Comparison of ENCODE assay signal across 12 cellular contexts in genomic region chr12:9864913-9865675, GRCh38. TPM values are rescaled to one million over a fixed set of nuclear protein-coding genes. Genes with fewer than 3 reads are reported as not detected.
A peak's percentile ranks its signal among the peaks of the same experiment; 100 is the strongest.
DNase-seq lines count a peak whose midpoint lies in the region; ATAC-seq and TF ChIP-seq lines count a peak whose summit lies in the region.
"Had no signal": no experiment of that assay in that cellular context is flagged by ENCODE, and none has a peak within 500 bp of the region (broad histone marks: within the 10 kb centered on the region; RNA-seq: fewer than 3 reads in every experiment).

No MANE protein-coding gene starts in this region.

- intact Hi-C loops in activated CD4-positive, alpha-beta T cell treated with anti-CD3 and anti-CD28 coated beads for 36 hours (cut with DNase I, micrococcal nuclease) = loop anchor here (5.0 to 10.0 kb wide), 10 partner anchors 53 to 857 kb away; partner anchors contain the start of genes CLEC2D (in 1 of the 2), GABARAPL1 (in 1 of the 2), MAGOHB (in 1 of the 2) and YBX3 (in 1 of the 2)

- no peaks in the 10 kb centered on the region for H3K27me3 ChIP-seq in fibroblast of lung (ENCODE audit: control insufficient read depth, insufficient read depth, low read length)

- peaks cover 41% of the 10 kb centered on the region for H3K4me1 Mint-ChIP-seq in activated CD4-positive, alpha-beta T cell treated with anti-CD3 and anti-CD28 coated beads for 36 hours

- H3K36me3 Mint-ChIP-seq in activated CD4-positive, alpha-beta T cell treated with anti-CD3 and anti-CD28 coated beads for 36 hours (ENCODE audit: low read depth) = peaks cover 30% of the 10 kb centered on the region

- no peak overlapping the region for H3K4me2 ChIP-seq in fibroblast of lung (ENCODE audit: extremely low read depth, insufficient read depth, low read length)

- peaks cover 3% of the 10 kb centered on the region for H3K9me3 Mint-ChIP-seq in activated CD4-positive, alpha-beta T cell treated with anti-CD3 and anti-CD28 coated beads for 36 hours (ENCODE audit: low read depth)

- H3K79me2 ChIP-seq in fibroblast of lung (ENCODE audit: control insufficient read depth, insufficient read depth, low read length) = no peaks in the 10 kb centered on the region

- H3K27me3 Mint-ChIP-seq in activated CD4-positive, alpha-beta T cell treated with anti-CD3 and anti-CD28 coated beads for 36 hours = no peaks in the 10 kb centered on the region

- peak; percentile 15 for DNase-seq in activated CD4-positive, alpha-beta T cell treated with anti-CD3 and anti-CD28 coated beads for 36 hours
- no peak for DNase-seq in activated CD4-positive, alpha-beta T cell treated with anti-CD3 and anti-CD28 coated beads for 4 hours
- DNase-seq in SK-N-MC (ENCODE audit: low read depth, low spot score) = no peak
- DNase-seq in fibroblast of lung (ENCODE audit: low read depth in 2 of 2) = no peak
- DNase-seq in stimulated activated naive CD8-positive, alpha-beta T cell treated with anti-CD3 and anti-CD28 coated beads, Interleukin-15, Interleukin-2, amounts not matched to agents 100 U/mL and 50 U/mL, for 24 hours = no peak
- DNase-seq: NCI-H187, RPMI8226 had no signal

- POLR2A ChIA-PET in activated CD4-positive, alpha-beta T cell treated with anti-CD3 and anti-CD28 coated beads for 36 hours (lab: Charles Lee) = interaction anchor here (0.6 kb wide), 2 partner anchors 106 to 122 kb away, joined by 3 read pairs; no protein-coding TSS in a partner anchor

- peak overlapping the region; percentile 9 for H2AFZ ChIP-seq in fibroblast of lung (ENCODE audit: low read length)

- H3K36me3 ChIP-seq in SK-N-MC (ENCODE audit: insufficient read depth, low read length) (no peaks in the 10 kb centered on the region), fibroblast of lung (ENCODE audit: control insufficient read depth, insufficient read depth, low read length) (no peaks in the 10 kb centered on the region)
- H3K36me3 ChIP-seq: prostate gland had no signal

- peak; percentile 55 for ATAC-seq in activated CD4-positive, alpha-beta T cell treated with anti-CD3 and anti-CD28 coated beads for 36 hours
- peak; percentile 64 for ATAC-seq in stimulated activated naive CD8-positive, alpha-beta T cell treated with anti-CD3 and anti-CD28 coated beads, Interleukin-15, Interleukin-2, amounts not matched to agents 100 U/mL and 50 U/mL, for 24 hours
- ATAC-seq in HG03095 (IDR thresholded peaks at IDR 0.05; ENCODE audit: unreplicated experiment) (no peak), HG02981 (IDR thresholded peaks at IDR 0.05; ENCODE audit: unreplicated experiment) (no peak), HG02571 (IDR thresholded peaks at IDR 0.05; ENCODE audit: unreplicated experiment) (no peak)

- H3K27ac ChIP-seq in SK-N-MC = peak overlapping the region; percentile 62
- no peak overlapping the region for H3K27ac ChIP-seq in fibroblast of lung (ENCODE audit: insufficient read depth, low read length)
- H3K27ac ChIP-seq: prostate gland had no signal

- no peak for TF ChIP-seq CTCF in fibroblast of lung (conservative IDR thresholded peaks at IDR 0.05 in 1 of 2, IDR thresholded peaks at IDR 0.05 in 1 of 2; ENCODE audit: low read depth in 1 of 2, low read length in 2 of 2)

- peak overlapping the region; percentile 68 for H3K4me3 ChIP-seq in SK-N-MC
- H3K4me3 ChIP-seq in fibroblast of lung (replicated peaks in 1 of 4; ENCODE audit: control extremely low read depth in 1 of 4, insufficient read depth in 1 of 4, low read depth in 3 of 4, low read length in 4 of 4) = peak overlapping the region in 2 of 4 experiments; percentile 6 to 12
- H3K4me3 ChIP-seq: prostate gland had no signal

- peak overlapping the region; percentile 79 for H3K9ac ChIP-seq in SK-N-MC (ENCODE audit: insufficient read length)
- no peak overlapping the region for H3K9ac ChIP-seq in fibroblast of lung (ENCODE audit: insufficient read depth, low read length)

- CTCF ChIA-PET in activated CD4-positive, alpha-beta T cell treated with anti-CD3 and anti-CD28 coated beads for 36 hours (lab: Charles Lee) = interaction anchor here (1.3 to 1.6 kb wide), 2 partner anchors 11 to 109 kb away, joined by 3 to 5 read pairs; no protein-coding TSS in a partner anchor

- H3K4me1 ChIP-seq in fibroblast of lung (ENCODE audit: control insufficient read depth, extremely low read depth, insufficient read depth, low read length) = no peaks in the 10 kb centered on the region
- H3K4me1 ChIP-seq: prostate gland had no signal

- peak overlapping the region; percentile 77 for H3K4me3 Mint-ChIP-seq in activated CD4-positive, alpha-beta T cell treated with anti-CD3 and anti-CD28 coated beads for 36 hours

- H3K9me3 ChIP-seq in SK-N-MC (ENCODE audit: low read depth, low read length) (peaks cover 4% of the 10 kb centered on the region; the same call in 1 of the 2 replicates), fibroblast of lung (ENCODE audit: control insufficient read depth, insufficient read depth, low read depth, low read length) (no peaks in the 10 kb centered on the region)
- H3K9me3 ChIP-seq: prostate gland had no signal

- H4K20me1 ChIP-seq in fibroblast of lung (ENCODE audit: control insufficient read depth, extremely low read depth, insufficient read depth, low read length) = no peaks in the 10 kb centered on the region

- peak overlapping the region; percentile 93 for H3K27ac Mint-ChIP-seq in activated CD4-positive, alpha-beta T cell treated with anti-CD3 and anti-CD28 coated beads for 36 hours

RNA-seq across cellular contexts. Expression of gene CLEC2B, which starts 4.1 kb away (rescaled TPM):
- total RNA-seq in activated CD4-positive, alpha-beta T cell treated with anti-CD3 and anti-CD28 coated beads for 36 hours = 10 to 100 TPM; 21.8 to 25.8 TPM
- 15.7 and 26.2 TPM in 2 replicates for total RNA-seq in fibroblast of lung
- 9.3 and 9.7 TPM in 2 replicates for polyA plus RNA-seq in fibroblast of lung
- polyA plus RNA-seq in fibroblast of lung (2012) = 11.3 and 13.4 TPM in 2 replicates
- 1.5 TPM in 1 of 2 replicates, not detected in the other for polyA minus RNA-seq in fibroblast of lung (ENCODE audit: low replicate concordance)

RNA-seq across cellular contexts. Expression of gene KLRF2, which starts 16.2 kb away (rescaled TPM):
- not detected for total RNA-seq in activated CD4-positive, alpha-beta T cell treated with anti-CD3 and anti-CD28 coated beads for 36 hours
- not detected in 2 replicates for total RNA-seq in fibroblast of lung
- polyA plus RNA-seq in fibroblast of lung = not detected in 2 replicates
- polyA plus RNA-seq in fibroblast of lung (2012) = not detected in 2 replicates
- polyA minus RNA-seq in fibroblast of lung (ENCODE audit: low replicate concordance) = not detected in 2 replicates
- total RNA-seq: cerebellum, prostate gland had no signal

RNA-seq across cellular contexts. Expression of gene KLRF1, which starts 37.8 kb away (rescaled TPM):
- not detected for total RNA-seq in activated CD4-positive, alpha-beta T cell treated with anti-CD3 and anti-CD28 coated beads for 36 hours
- not detected in 2 replicates for total RNA-seq in fibroblast of lung
- 0.11 TPM in 1 of 2 replicates, not detected in the other for polyA plus RNA-seq in fibroblast of lung
- polyA plus RNA-seq in fibroblast of lung (2012) = not detected in 2 replicates
- not detected in 2 replicates for polyA minus RNA-seq in fibroblast of lung (ENCODE audit: low replicate concordance)
- total RNA-seq: cerebellum, prostate gland had no signal

Comparison
In these comparisons a context has a peak if more than half of its experiments do, and no peak if none do; other contexts are left out.
1. ATAC-seq: peak in activated CD4-positive, alpha-beta T cell treated with anti-CD3 and anti-CD28 coated beads for 36 hours (single experiment) and stimulated activated naive CD8-positive, alpha-beta T cell treated with anti-CD3 and anti-CD28 coated beads, Interleukin-15, Interleukin-2, amounts not matched to agents 100 U/mL and 50 U/mL, for 24 hours (single experiment); none in HG03095 (single experiment), HG02981 (single experiment) and HG02571 (single experiment).